ENCODE assay signal across 8 cellular contexts in the genomic region with DNA sequence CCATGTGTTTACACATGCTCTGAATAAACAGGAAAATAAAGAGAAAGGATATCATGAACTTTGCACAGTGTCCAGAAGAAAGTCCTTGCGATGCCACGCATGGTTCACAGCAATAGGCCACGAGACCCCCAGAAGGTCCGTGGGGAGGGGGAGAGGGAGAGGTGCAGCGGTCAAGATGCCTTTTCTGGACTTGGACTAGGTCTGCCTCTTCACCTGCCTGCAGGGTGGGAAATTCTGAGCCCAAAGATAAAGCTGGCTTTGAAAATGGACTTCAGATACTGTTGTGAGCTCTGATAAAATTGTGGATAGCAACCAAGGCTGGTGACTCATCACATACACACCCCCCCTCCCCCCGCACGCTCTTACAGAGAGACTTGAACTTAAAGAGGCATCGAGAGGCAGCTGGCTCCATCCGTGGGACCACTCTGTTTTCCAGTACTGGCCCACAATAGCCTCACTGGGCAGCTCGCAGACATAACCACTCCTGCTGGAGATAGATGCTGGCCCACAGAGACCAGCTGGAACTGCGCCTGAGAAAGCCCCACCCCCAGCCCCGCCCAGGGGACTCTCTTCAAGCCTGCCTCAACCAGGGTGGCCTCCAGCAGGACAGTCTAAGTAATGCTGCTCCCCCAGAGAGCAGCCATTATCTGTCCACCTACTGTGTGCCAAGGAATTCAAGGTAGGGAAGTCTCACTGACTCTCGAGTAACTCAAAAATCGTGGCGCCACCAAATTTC. TPM values are rescaled to one million over a fixed set of nuclear protein-coding genes. Genes with fewer than 3 reads are reported as not detected.
DNase-seq lines count a peak whose midpoint lies in the region; ATAC-seq and TF ChIP-seq lines count a peak whose summit lies in the region.

No MANE protein-coding gene starts in this region.

- no peaks in the 10 kb centered on the region for H3K9me3 ChIP-seq in prostate gland

- 33% methylated on average over 14 of the region's 15 CpGs for WGBS in prostate gland

- peak; percentile 58 for DNase-seq in BJ (ENCODE audit: low read depth)
- peak in 72 of 76 experiments; percentile 13 to 92 (median 71) for DNase-seq in HUDEP-2 (lab: John Stamatoyannopoulos, UW; ENCODE audit: unreplicated experiment in 76 of 76)
- peak; percentile 45 to 47 for DNase-seq in activated T-cell treated with anti-CD3 and anti-CD28 coated beads, Interleukin-2, amount 50 U/mL, for 48 hours
- peak; percentile 76 for DNase-seq in cardiac septum (ENCODE audit: low spot score)
- no peak for DNase-seq in prostate gland (ENCODE audit: low spot score)
- no peak for DNase-seq in superior temporal gyrus (ENCODE audit: extremely low spot score)
- no peak for DNase-seq in middle frontal gyrus (ENCODE audit: extremely low spot score, low spot score)

- TF ChIP-seq POLR2A in prostate gland (IDR thresholded peaks at IDR 0.05): no peak

- intact Hi-C loops in cardiac septum (cut with DNase I): loop anchor here (1.0 to 10.0 kb wide), 4 partner anchors 22 to 115 kb away; no protein-coding TSS in a partner anchor
- intact Hi-C loops in prostate gland (cut with DNase I): loop anchor here (10.0 kb wide), 1 partner anchor 109 kb away; no protein-coding TSS in a partner anchor

- no peaks in the 10 kb centered on the region for H3K36me3 ChIP-seq in BJ (ENCODE audit: control insufficient read depth, insufficient read depth, low read length)
- H3K36me3 ChIP-seq in prostate gland: no peaks in the 10 kb centered on the region

- peak overlapping the region; percentile 75 to 78 for H3K27ac ChIP-seq in prostate gland

- H3K4me3 ChIP-seq in BJ (ENCODE audit: low read depth, low read length) (no peak overlapping the region), prostate gland (no peak overlapping the region)

- CTCF ChIA-PET in BJ (lab: Yijun Ruan, JAX): interaction anchor here (0.5 to 2.9 kb wide), 7 partner anchors 9 to 191 kb away, joined by 3 to 13 read pairs (median 8); no protein-coding TSS in a partner anchor

- POLR2A ChIA-PET in BJ (lab: Charles Lee): no interaction called here

- ATAC-seq in GM21723 (IDR thresholded peaks at IDR 0.05; ENCODE audit: unreplicated experiment): no peak

- H3K27me3 ChIP-seq in BJ (ENCODE audit: control insufficient read depth, insufficient read depth, low read length) (no peaks in the 10 kb centered on the region; the same call in 1 of the 2 replicates), prostate gland (replicated peaks; ENCODE audit: insufficient read depth) (no peaks in the 10 kb centered on the region)

- peaks cover 4% of the 10 kb centered on the region for H3K4me1 ChIP-seq in prostate gland (replicated peaks)

- 0 out of 2 replicates have a peak, but pooled peaks have one; percentile 10 for TF ChIP-seq CTCF in BJ (IDR thresholded peaks at IDR 0.05; ENCODE audit: insufficient read depth, low read depth, low read length)
- TF ChIP-seq CTCF in prostate gland (IDR thresholded peaks at IDR 0.05): no peak

RNA-seq across cellular contexts. Expression of a gene that starts 21.2 kb away (rescaled TPM):
- 0.12 and 0.21 TPM in 2 replicates for polyA plus RNA-seq in BJ (2011; rRNA removed)
- polyA minus RNA-seq in BJ (2011; rRNA and poly(A)+ RNA removed): 0.24 and 0.57 TPM in 2 replicates
- total RNA-seq in cardiac septum (4.3 TPM), prostate gland (1 to 10 TPM; 4.3 to 8.4 TPM)

Comparison
In these comparisons a context has a peak if more than half of its experiments do, and no peak if none do; other contexts are left out.
1. DNase-seq: peak in BJ (single experiment), HUDEP-2 (72 of 76), activated T-cell treated with anti-CD3 and anti-CD28 coated beads, Interleukin-2, amount 50 U/mL, for 48 hours (2 of 2) and cardiac septum (single experiment); none in prostate gland (single experiment), superior temporal gyrus (single experiment) and middle frontal gyrus (single experiment).